Comparison of ENCODE assay signal across 9 cellular contexts in genomic region chr3:108602249-108602934, GRCh38. TPM values are rescaled to one million over a fixed set of nuclear protein-coding genes. Genes with fewer than 3 reads are reported as not detected.
DNase-seq lines count a peak whose midpoint lies in the region; ATAC-seq and TF ChIP-seq lines count a peak whose summit lies in the region.
"Had no signal": no experiment of that assay in that cellular context is flagged by ENCODE, and none has a peak within 500 bp of the region (broad histone marks: within the 10 kb centered on the region; RNA-seq: fewer than 3 reads in every experiment).

No MANE protein-coding gene starts in this region.

- H3K27me3 ChIP-seq in testis (no peaks in the 10 kb centered on the region), uterus (no peaks in the 10 kb centered on the region)

- no peaks in the 10 kb centered on the region for H3K9me3 Mint-ChIP-seq in brain

- no peak for TF ChIP-seq CTCF in brain (conservative IDR thresholded peaks at IDR 0.05)
- TF ChIP-seq CTCF in testis (IDR thresholded peaks at IDR 0.05): no peak
- TF ChIP-seq CTCF in uterus (IDR thresholded peaks at IDR 0.05): no peak

- ATAC-seq in HG03175 (IDR thresholded peaks at IDR 0.05; ENCODE audit: unreplicated experiment): peak; percentile 90
- ATAC-seq in GM18873 (IDR thresholded peaks at IDR 0.05; ENCODE audit: low FRiP score, unreplicated experiment): no peak

- no peak overlapping the region for H3K27ac ChIP-seq in testis
- H3K27ac ChIP-seq in uterus: no peak overlapping the region
- H3K27ac ChIP-seq: 22Rv1 had no signal

- intact Hi-C loops in testis (cut with DNase I; ENCODE audit: low total_unique reads): no loop called here
- intact Hi-C loops in uterus (cut with DNase I; ENCODE audit: low total_unique reads): no loop called here

- DNase-seq in DMS53 (lab: John Stamatoyannopoulos, UW) (peak; percentile 4), DMS53 treated with DMSO at 0.1 percent for 48 hours (lab: John Stamatoyannopoulos, UW; ENCODE audit: unreplicated experiment) (no peak), renal cortical epithelial cell (ENCODE audit: low read depth) (peak; percentile 30), testis (no peak), uterus (no peak)

- H3K27me3 Mint-ChIP-seq in brain: no peaks in the 10 kb centered on the region

- H3K4me3 Mint-ChIP-seq in brain: peak overlapping the region; percentile 51 to 71 (median 67)

- H3K36me3 ChIP-seq in testis (ENCODE audit: low read depth, missing control alignments) (no peaks in the 10 kb centered on the region), uterus (no peaks in the 10 kb centered on the region)

- no peak for TF ChIP-seq POLR2A in testis (IDR thresholded peaks at IDR 0.05)
- no peak for TF ChIP-seq POLR2A in uterus (IDR thresholded peaks at IDR 0.05)

- WGBS in testis, 2 donors: 73 to 80% methylated on average over 5 of the region's 5 CpGs

- H3K27ac Mint-ChIP-seq in brain: peak overlapping the region; percentile 46 to 91 (median 71)

- H3K4me1 ChIP-seq in testis (peaks cover 13% of the 10 kb centered on the region), uterus (no peaks in the 10 kb centered on the region)

- H3K9me3 ChIP-seq in testis (no peaks in the 10 kb centered on the region), uterus (no peaks in the 10 kb centered on the region)

- peaks cover 41% of the 10 kb centered on the region for H3K4me1 Mint-ChIP-seq in brain

- H3K4me3 ChIP-seq in testis (no peak overlapping the region), uterus (no peak overlapping the region)

- peaks cover 10% of the 10 kb centered on the region for H3K36me3 Mint-ChIP-seq in brain

RNA-seq across cellular contexts. Expression of gene DZIP3, which starts 12.9 kb away (rescaled TPM):
- polyA plus RNA-seq in brain (ENCODE audit: insufficient read depth, low read depth, low replicate concordance) (8.4 TPM), testis (ENCODE audit: insufficient read depth, low read depth, low replicate concordance) (42.0 TPM)
- total RNA-seq in renal cortical epithelial cell (10.8 and 15.4 TPM in 2 replicates), testis (10 to 100 TPM; 46.4 to 62.8 TPM), uterus (10 to 100 TPM in 3 of 4 donors, 1 to 10 TPM in 1; 8.8 to 39.5 (median 25.7) TPM)

RNA-seq across cellular contexts. Expression of gene CIP2A, which starts 13.2 kb away (rescaled TPM):
- 3.7 TPM for polyA plus RNA-seq in brain (ENCODE audit: insufficient read depth, low read depth, low replicate concordance)
- 9.6 and 21.9 TPM in 2 replicates for total RNA-seq in renal cortical epithelial cell
- 10 to 100 TPM; 18.0 to 23.5 TPM for total RNA-seq in testis
- polyA plus RNA-seq in testis (ENCODE audit: insufficient read depth, low read depth, low replicate concordance): 8.5 TPM
- total RNA-seq in uterus: 10 to 100 TPM in 1 of 4 donors, 1 to 10 TPM in 2, not detected in 1; 3.3 to 31.5 (median 8.2) TPM

Comparison
In these comparisons a context has a peak if more than half of its experiments do, and no peak if none do; other contexts are left out.
1. DNase-seq: peak in DMS53 (single experiment) and renal cortical epithelial cell (single experiment); none in DMS53 treated with DMSO at 0.1 percent for 48 hours (single experiment), testis (single experiment) and uterus (0 of 2).